In genomic region chr6:41500561-41500960, GRCh38 we compare ENCODE assay signal across 22 cellular contexts. TPM values are rescaled to one million over a fixed set of nuclear protein-coding genes. Genes with fewer than 3 reads are reported as not detected.
DNase-seq lines count a peak whose midpoint lies in the region; ATAC-seq and TF ChIP-seq lines count a peak whose summit lies in the region.
"Had no signal": no experiment of that assay in that cellular context is flagged by ENCODE, and none has a peak within 500 bp of the region (broad histone marks: within the 10 kb centered on the region; RNA-seq: fewer than 3 reads in every experiment).

No MANE protein-coding gene starts in this region.

- no peak overlapping the region for H3K9ac ChIP-seq in neural progenitor cell
- H3K9ac ChIP-seq: BLaER1 treated with 17β-estradiol and CSF1 and Interleukin-3, amounts not matched to agents 10 nM and 100 nM had no signal

- H3K27me3 ChIP-seq in Caco-2 (replicated peaks; ENCODE audit: control insufficient read depth, insufficient read depth, low read length): no peaks in the 10 kb centered on the region
- peaks cover 92% of the 10 kb centered on the region for H3K27me3 ChIP-seq in neural progenitor cell

- H3K36me3 ChIP-seq in Caco-2 (ENCODE audit: control insufficient read depth, insufficient read depth, low read length) (no peaks in the 10 kb centered on the region), neural progenitor cell (no peaks in the 10 kb centered on the region)
- H3K36me3 ChIP-seq: BLaER1 treated with 17β-estradiol and CSF1 and Interleukin-3, amounts not matched to agents 10 nM and 100 nM had no signal

- no peak for ATAC-seq in activated B cell treated with CpG ODN at 0.5 μM for 24 hours (ENCODE audit: low read depth)
- ATAC-seq: A549; CD8-positive, alpha-beta T cell; GM12878 had no signal

- no peak overlapping the region for H3K27ac ChIP-seq in neural progenitor cell
- H3K27ac ChIP-seq: 22Rv1; A549; BLaER1 treated with 17β-estradiol and CSF1 and Interleukin-3, amounts not matched to agents 10 nM and 100 nM; C4-2B had no signal

- H3K27ac Mint-ChIP-seq in Caco-2 (ENCODE audit: unreplicated experiment) (peak overlapping the region; percentile 54), activated B cell treated with CpG ODN at 0.5 μM for 24 hours (no peak overlapping the region), neural progenitor cell (peak overlapping the region; percentile 30)
- H3K27ac Mint-ChIP-seq: B cell; CD4-positive, alpha-beta T cell; CD8-positive, alpha-beta T cell had no signal

- no peak overlapping the region for H3K4me3 ChIP-seq in Caco-2 (ENCODE audit: low read depth, low read length)
- H3K4me3 ChIP-seq in neural progenitor cell: no peak overlapping the region
- H3K4me3 ChIP-seq: A549; BLaER1 treated with 17β-estradiol and CSF1 and Interleukin-3, amounts not matched to agents 10 nM and 100 nM; GM12878 had no signal

- no peaks in the 10 kb centered on the region for H3K9me3 Mint-ChIP-seq in Caco-2 (ENCODE audit: unreplicated experiment)
- H3K9me3 Mint-ChIP-seq in activated B cell treated with CpG ODN at 0.5 μM for 24 hours: no peaks in the 10 kb centered on the region
- no peaks in the 10 kb centered on the region for H3K9me3 Mint-ChIP-seq in neural progenitor cell
- H3K9me3 Mint-ChIP-seq: CD4-positive, alpha-beta T cell; CD8-positive, alpha-beta T cell had no signal

- BruUV-seq in Caco-2 (replicated peaks; lab: Mats Ljungman, UMichigan): no TSS peak

- H3K27me3 Mint-ChIP-seq in Caco-2 (ENCODE audit: insufficient read depth, unreplicated experiment) (no peaks in the 10 kb centered on the region), activated B cell treated with CpG ODN at 0.5 μM for 24 hours (no peaks in the 10 kb centered on the region), neural progenitor cell (ENCODE audit: insufficient read depth, low read depth) (peaks cover 33% of the 10 kb centered on the region)

- peak; percentile 4 for DNase-seq in NCI-H2171 treated with DMSO at 0.1 percent for 48 hours (lab: John Stamatoyannopoulos, UW)
- DNase-seq in NCI-H2171 (lab: John Stamatoyannopoulos, UW): no peak
- no peak for DNase-seq in Caco-2
- no peak for DNase-seq in activated B cell treated with CpG ODN at 0.5 μM for 24 hours
- DNase-seq in neural progenitor cell (ENCODE audit: low spot score): no peak
- no peak for DNase-seq in NCI-H510A (lab: John Stamatoyannopoulos, UW)
- no peak for DNase-seq in NCI-H146 treated with DMSO at 0.1 percent for 48 hours (lab: John Stamatoyannopoulos, UW; ENCODE audit: unreplicated experiment)
- DNase-seq in NK-92 (lab: John Stamatoyannopoulos, UW; ENCODE audit: unreplicated experiment): no peak
- DNase-seq: AML-193; CD4-positive, alpha-beta T cell; CD8-positive, alpha-beta T cell; DMS 273 treated with DMSO at 0.1 percent for 48 hours; DMS153; DMS79; EL; GDM1 had no signal

- no peaks in the 10 kb centered on the region for H3K9me3 ChIP-seq in Caco-2
- no peaks in the 10 kb centered on the region for H3K9me3 ChIP-seq in neural progenitor cell (ENCODE audit: low read depth)
- H3K9me3 ChIP-seq: A549; BLaER1 treated with 17β-estradiol and CSF1 and Interleukin-3, amounts not matched to agents 10 nM and 100 nM had no signal

- H3K4me1 ChIP-seq in Caco-2 (peaks cover 30% of the 10 kb centered on the region), neural progenitor cell (peaks cover 29% of the 10 kb centered on the region)

- POLR2A ChIA-PET in Caco-2 (lab: Charles Lee) (no interaction called here), activated B cell treated with CpG ODN at 0.5 μM for 24 hours (lab: Charles Lee) (interaction anchor here (0.6 kb wide), 2 partner anchors 31 to 446 kb away, joined by 4 to 10 read pairs; no protein-coding TSS in a partner anchor)

- CTCF ChIA-PET in Caco-2 (lab: Charles Lee): interaction anchor here (0.7 to 0.9 kb wide), 2 partner anchors 37 to 111 kb away, joined by 3 to 7 read pairs; no protein-coding TSS in a partner anchor
- CTCF ChIA-PET in activated B cell treated with CpG ODN at 0.5 μM for 24 hours (lab: Charles Lee): no interaction called here

- H3K4me3 Mint-ChIP-seq in Caco-2 (ENCODE audit: unreplicated experiment): no peak overlapping the region
- H3K4me3 Mint-ChIP-seq in activated B cell treated with CpG ODN at 0.5 μM for 24 hours: peak overlapping the region; percentile 15
- no peak overlapping the region for H3K4me3 Mint-ChIP-seq in neural progenitor cell
- H3K4me3 Mint-ChIP-seq: B cell; CD4-positive, alpha-beta T cell; CD8-positive, alpha-beta T cell had no signal

- TF ChIP-seq CTCF in Caco-2 (IDR thresholded peaks at IDR 0.05; ENCODE audit: insufficient read depth in 1 of 2, low read depth in 1 of 2, low read length in 1 of 2, severe bottlenecking in 1 of 2, unreplicated experiment in 1 of 2): no peak
- no peak for TF ChIP-seq CTCF in activated B cell treated with CpG ODN at 0.5 μM for 24 hours (IDR thresholded peaks at IDR 0.05)
- no peak for TF ChIP-seq CTCF in neural progenitor cell (IDR thresholded peaks at IDR 0.05)

- no peak overlapping the region for H2AFZ ChIP-seq in neural progenitor cell (replicated peaks)

- H3K36me3 Mint-ChIP-seq in Caco-2 (ENCODE audit: insufficient read depth, unreplicated experiment): peaks cover 8% of the 10 kb centered on the region
- no peaks in the 10 kb centered on the region for H3K36me3 Mint-ChIP-seq in activated B cell treated with CpG ODN at 0.5 μM for 24 hours (ENCODE audit: low read depth)
- no peaks in the 10 kb centered on the region for H3K36me3 Mint-ChIP-seq in neural progenitor cell
- H3K36me3 Mint-ChIP-seq: CD8-positive, alpha-beta T cell had no signal

- peaks cover 43% of the 10 kb centered on the region for H3K4me1 Mint-ChIP-seq in Caco-2 (ENCODE audit: low read depth, unreplicated experiment)
- H3K4me1 Mint-ChIP-seq in activated B cell treated with CpG ODN at 0.5 μM for 24 hours: peaks cover 30% of the 10 kb centered on the region
- peaks cover 50% of the 10 kb centered on the region for H3K4me1 Mint-ChIP-seq in neural progenitor cell

- no peak overlapping the region for H3K4me2 ChIP-seq in neural progenitor cell
- H3K4me2 ChIP-seq: A549; BLaER1 treated with 17β-estradiol and CSF1 and Interleukin-3, amounts not matched to agents 10 nM and 100 nM had no signal

- intact Hi-C loops in Caco-2 (cut with micrococcal nuclease; ENCODE audit: unreplicated experiment): loop anchor here (5.0 kb wide), 1 partner anchor 37 kb away; no protein-coding TSS in a partner anchor
- intact Hi-C loops in activated B cell treated with CpG ODN at 0.5 μM for 24 hours (cut with micrococcal nuclease): no loop called here

- H4K20me1 ChIP-seq in neural progenitor cell (ENCODE audit: low read depth): peaks cover 12% of the 10 kb centered on the region

- peaks cover 29% of the 10 kb centered on the region for H3F3A ChIP-seq in neural progenitor cell (ENCODE audit: low read depth)

- no peaks in the 10 kb centered on the region for H3K79me2 ChIP-seq in neural progenitor cell (ENCODE audit: low read depth)

RNA-seq across cellular contexts. Expression of gene FOXP4, which starts 45.6 kb away (rescaled TPM):
- total RNA-seq in Caco-2 (2022) (108 and 117 TPM in 2 replicates), activated B cell treated with CpG ODN at 0.5 μM for 24 hours (37.8 and 40.7 TPM in 2 replicates), neural progenitor cell (ENCODE audit: low replicate concordance) (2.7 and 6.9 TPM in 2 replicates)
